In the genomic region with DNA sequence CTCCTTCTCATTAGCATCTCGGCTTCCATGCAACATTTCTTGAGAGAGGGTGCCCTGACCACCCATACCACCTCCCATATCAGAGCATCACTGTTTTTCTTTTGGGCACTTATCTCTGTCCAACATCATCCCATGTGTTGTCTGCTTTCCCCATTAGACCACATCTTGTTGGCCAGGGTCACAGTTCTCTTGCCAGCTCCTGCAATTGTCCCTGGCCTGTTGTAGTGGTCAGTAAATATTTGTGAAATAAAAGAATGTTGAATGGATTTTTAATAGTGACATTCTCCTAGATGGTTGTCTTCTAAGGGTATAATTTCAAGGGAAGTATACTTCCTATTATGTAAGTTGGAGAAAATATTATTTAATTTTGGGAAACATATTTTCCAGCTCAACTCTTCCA, we compare ENCODE assay signal across 16 cellular contexts.
DNase-seq lines count a peak whose midpoint lies in the region; ATAC-seq and TF ChIP-seq lines count a peak whose summit lies in the region.
"Had no signal": no experiment of that assay in that cellular context is flagged by ENCODE, and none has a peak within 500 bp of the region (broad histone marks: within the 10 kb centered on the region; RNA-seq: fewer than 3 reads in every experiment).

No MANE protein-coding gene starts in this region.

- H3K4me1 ChIP-seq in right atrium auricular region: peaks cover 0 to 12% of the 10 kb centered on the region in 2 donors
- peaks cover 19% of the 10 kb centered on the region for H3K4me1 ChIP-seq in parathyroid adenoma

- no peak overlapping the region for H3K4me3 Mint-ChIP-seq in brain
- no peak overlapping the region for H3K4me3 Mint-ChIP-seq in activated CD8-positive, alpha-beta T cell treated with anti-CD3 and anti-CD28 coated beads, Interleukin-2, amount 10 ng/mL, durations not matched to agents 7 days and 5 days
- H3K4me3 Mint-ChIP-seq: B cell; CD8-positive, alpha-beta T cell; HFFc6 had no signal

- H3K4me1 Mint-ChIP-seq in brain: peaks cover 58% of the 10 kb centered on the region
- H3K4me1 Mint-ChIP-seq in activated CD8-positive, alpha-beta T cell treated with anti-CD3 and anti-CD28 coated beads, Interleukin-2, amount 10 ng/mL, durations not matched to agents 7 days and 5 days (ENCODE audit: low read depth): peaks cover 34% of the 10 kb centered on the region

- peak overlapping the region in 3 of 5 experiments; percentile 28 to 86 (median 31) for H3K27ac Mint-ChIP-seq in brain
- H3K27ac Mint-ChIP-seq in activated CD8-positive, alpha-beta T cell treated with anti-CD3 and anti-CD28 coated beads, Interleukin-2, amount 10 ng/mL, durations not matched to agents 7 days and 5 days: no peak overlapping the region
- H3K27ac Mint-ChIP-seq: B cell; CD8-positive, alpha-beta T cell; HFFc6 had no signal

- H3K4me3 ChIP-seq in right atrium auricular region (no peak overlapping the region), parathyroid adenoma (ENCODE audit: low read depth, low read length) (no peak overlapping the region)
- H3K4me3 ChIP-seq: BLaER1 treated with 17β-estradiol and CSF1 and Interleukin-3, amounts not matched to agents 10 nM and 100 nM had no signal

- H3K27ac ChIP-seq in right atrium auricular region (no peak overlapping the region), parathyroid adenoma (peak overlapping the region; percentile 62)
- H3K27ac ChIP-seq: BLaER1 treated with 17β-estradiol and CSF1 and Interleukin-3, amounts not matched to agents 10 nM and 100 nM; HL-60 had no signal

- H3K9me3 ChIP-seq in right atrium auricular region (no peaks in the 10 kb centered on the region), parathyroid adenoma (ENCODE audit: control insufficient read depth, low read length) (no peaks in the 10 kb centered on the region)

- no peaks in the 10 kb centered on the region for H3K36me3 Mint-ChIP-seq in brain
- H3K36me3 Mint-ChIP-seq in activated CD8-positive, alpha-beta T cell treated with anti-CD3 and anti-CD28 coated beads, Interleukin-2, amount 10 ng/mL, durations not matched to agents 7 days and 5 days (ENCODE audit: low read depth): no peaks in the 10 kb centered on the region
- H3K36me3 Mint-ChIP-seq: CD8-positive, alpha-beta T cell had no signal

- no peak overlapping the region for H2AFZ ChIP-seq in parathyroid adenoma

- TF ChIP-seq CTCF in right atrium auricular region (IDR thresholded peaks at IDR 0.05) (no peak), brain (conservative IDR thresholded peaks at IDR 0.05) (no peak), parathyroid adenoma (IDR thresholded peaks at IDR 0.05) (no peak)

- H3K4me2 ChIP-seq in parathyroid adenoma (ENCODE audit: low read length): no peak overlapping the region

- CTCF ChIA-PET in activated CD8-positive, alpha-beta T cell treated with anti-CD3 and anti-CD28 coated beads, Interleukin-2, amount 10 ng/mL, durations not matched to agents 7 days and 5 days (lab: Charles Lee): interaction anchor here (1.5 kb wide), 1 partner anchor 149 kb away, joined by 4 read pairs; no protein-coding TSS in a partner anchor

- H3K79me2 ChIP-seq in parathyroid adenoma: no peaks in the 10 kb centered on the region

- intact Hi-C loops in Right ventricle myocardium superior (cut with DNase I): loop anchor here (5.0 kb wide), 1 partner anchor 42 kb away; no protein-coding TSS in a partner anchor

- H3K27me3 ChIP-seq in right atrium auricular region (no peaks in the 10 kb centered on the region), parathyroid adenoma (ENCODE audit: control insufficient read depth, insufficient read depth, low read length) (no peaks in the 10 kb centered on the region)
- H3K27me3 ChIP-seq: BLaER1 treated with 17β-estradiol and CSF1 and Interleukin-3, amounts not matched to agents 10 nM and 100 nM had no signal

- H3K36me3 ChIP-seq in right atrium auricular region (no peaks in the 10 kb centered on the region), parathyroid adenoma (ENCODE audit: control insufficient read depth, insufficient read depth, low read length) (no peaks in the 10 kb centered on the region)
- H3K36me3 ChIP-seq: BLaER1 treated with 17β-estradiol and CSF1 and Interleukin-3, amounts not matched to agents 10 nM and 100 nM had no signal

- peak; percentile 43 for DNase-seq in right atrium auricular region (ENCODE audit: low spot score)
- DNase-seq in Right ventricle myocardium superior: no peak
- DNase-seq in activated CD8-positive, alpha-beta T cell treated with anti-CD3 and anti-CD28 coated beads, Interleukin-2, amount 10 ng/mL, durations not matched to agents 7 days and 5 days: no peak
- DNase-seq: Calu3; CD8-positive, alpha-beta T cell; GF-D8; GOT3; H7; HFFc6 had no signal

- no peak overlapping the region for H3K9ac ChIP-seq in parathyroid adenoma
- H3K9ac ChIP-seq: BLaER1 treated with 17β-estradiol and CSF1 and Interleukin-3, amounts not matched to agents 10 nM and 100 nM had no signal

- no peaks in the 10 kb centered on the region for H3K27me3 Mint-ChIP-seq in brain
- H3K27me3 Mint-ChIP-seq in activated CD8-positive, alpha-beta T cell treated with anti-CD3 and anti-CD28 coated beads, Interleukin-2, amount 10 ng/mL, durations not matched to agents 7 days and 5 days (ENCODE audit: low read depth): peaks cover 18% of the 10 kb centered on the region

- POLR2A ChIA-PET in activated CD8-positive, alpha-beta T cell treated with anti-CD3 and anti-CD28 coated beads, Interleukin-2, amount 10 ng/mL, durations not matched to agents 7 days and 5 days (lab: Charles Lee): no interaction called here

- H3K9me3 Mint-ChIP-seq in brain: peaks cover 0 to 16% (median 2%) of the 10 kb centered on the region in 5 experiments
- H3K9me3 Mint-ChIP-seq in activated CD8-positive, alpha-beta T cell treated with anti-CD3 and anti-CD28 coated beads, Interleukin-2, amount 10 ng/mL, durations not matched to agents 7 days and 5 days (ENCODE audit: insufficient read depth): no peaks in the 10 kb centered on the region
- H3K9me3 Mint-ChIP-seq: CD8-positive, alpha-beta T cell; HFFc6 had no signal

- ATAC-seq in Right ventricle myocardium superior (ENCODE audit: poor library complexity) (no peak), GM18868 (IDR thresholded peaks at IDR 0.05; ENCODE audit: unreplicated experiment) (no peak)
- no peak for ATAC-seq in activated CD8-positive, alpha-beta T cell treated with anti-CD3 and anti-CD28 coated beads, Interleukin-2, amount 10 ng/mL, durations not matched to agents 7 days and 5 days
- ATAC-seq: CD8-positive, alpha-beta T cell; HCT116 had no signal
